In the genomic region with DNA sequence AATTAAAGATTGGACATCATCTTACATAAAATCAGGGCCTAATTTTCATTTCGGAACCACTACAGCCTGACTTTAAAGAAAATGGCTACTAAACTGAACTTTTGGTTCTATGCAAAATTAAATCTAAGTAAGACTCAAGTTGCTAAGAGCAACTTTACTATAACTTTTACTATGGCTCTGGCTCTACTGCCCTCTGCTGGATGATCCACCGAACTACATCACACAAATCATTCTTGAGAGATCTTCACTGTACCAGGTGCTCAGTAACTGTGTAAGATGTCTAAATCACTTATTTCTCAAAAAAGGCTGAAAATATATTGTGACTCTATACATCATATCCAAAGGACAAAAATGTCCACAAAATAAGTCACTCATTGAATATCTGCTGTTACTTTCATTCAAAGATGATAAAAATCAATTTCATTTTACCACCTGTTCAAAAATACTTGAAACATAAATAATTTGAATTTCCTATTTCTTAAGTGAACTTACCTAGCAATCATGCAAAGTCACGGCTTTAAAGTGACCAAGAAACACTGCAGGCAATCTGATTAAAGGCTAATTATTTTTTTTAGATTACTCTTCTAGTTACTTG, we compare ENCODE assay signal across 1 cellular context.
TF ChIP-seq lines count a peak whose summit lies in the region.

No MANE protein-coding gene starts in this region.

TF ChIP-seq in H1, 55 proteins besides CTCF, POLR2A, EP300 and RAD21:
- TF ChIP-seq, protein P1, sequence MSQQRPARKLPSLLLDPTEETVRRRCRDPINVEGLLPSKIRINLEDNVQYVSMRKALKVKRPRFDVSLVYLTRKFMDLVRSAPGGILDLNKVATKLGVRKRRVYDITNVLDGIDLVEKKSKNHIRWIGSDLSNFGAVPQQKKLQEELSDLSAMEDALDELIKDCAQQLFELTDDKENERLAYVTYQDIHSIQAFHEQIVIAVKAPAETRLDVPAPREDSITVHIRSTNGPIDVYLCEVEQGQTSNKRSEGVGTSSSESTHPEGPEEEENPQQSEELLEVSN (IDR thresholded peaks at IDR 0.05) = no peak
- TF ChIP-seq CHD7 (IDR thresholded peaks at IDR 0.05; ENCODE audit: insufficient replicate concordance, low read length) = no peak
- TF ChIP-seq NANOG (IDR thresholded peaks at IDR 0.05; ENCODE audit: insufficient read depth, low read depth, low read length, poor library complexity, severe bottlenecking) = no peak
- no peak for TF ChIP-seq ATF2 (IDR thresholded peaks at IDR 0.05; ENCODE audit: low read length)
- no peak for TF ChIP-seq RFX5 (IDR thresholded peaks at IDR 0.05; ENCODE audit: borderline replicate concordance, low read depth, low read length)
- no peak for TF ChIP-seq SIX5 (IDR thresholded peaks at IDR 0.05; ENCODE audit: low read depth, low read length)
- TF ChIP-seq KDM1A (IDR thresholded peaks at IDR 0.05; ENCODE audit: borderline replicate concordance, low read length) = no peak
- TF ChIP-seq ATF3 (IDR thresholded peaks at IDR 0.05; ENCODE audit: insufficient read depth, low read depth, low read length) = no peak
- TF ChIP-seq HDAC6 (IDR thresholded peaks at IDR 0.05; ENCODE audit: low read depth, low read length) = no peak
- no peak for TF ChIP-seq PHF8 (conservative IDR thresholded peaks at IDR 0.05; ENCODE audit: low read depth, low read length)
- no peak for TF ChIP-seq CEBPB (IDR thresholded peaks at IDR 0.05; ENCODE audit: low read depth, low read length)
- TF ChIP-seq ZNF274 (IDR thresholded peaks at IDR 0.05; ENCODE audit: borderline replicate concordance, extremely low read depth, low read length) = no peak
- no peak for TF ChIP-seq TAF1 (IDR thresholded peaks at IDR 0.05; ENCODE audit: low read depth, low read length)
- TF ChIP-seq MAFK (IDR thresholded peaks at IDR 0.05; ENCODE audit: low read depth, low read length) = no peak
- no peak for TF ChIP-seq NRF1 (IDR thresholded peaks at IDR 0.05; ENCODE audit: low read depth, low read length)
- TF ChIP-seq TCF12 (IDR thresholded peaks at IDR 0.05; ENCODE audit: low read depth, low read length) = no peak
- no peak for TF ChIP-seq RBBP5 (IDR thresholded peaks at IDR 0.05; ENCODE audit: borderline replicate concordance, low read depth, low read length)
